ENCODE assay signal across 10 cellular contexts in the genomic region with DNA sequence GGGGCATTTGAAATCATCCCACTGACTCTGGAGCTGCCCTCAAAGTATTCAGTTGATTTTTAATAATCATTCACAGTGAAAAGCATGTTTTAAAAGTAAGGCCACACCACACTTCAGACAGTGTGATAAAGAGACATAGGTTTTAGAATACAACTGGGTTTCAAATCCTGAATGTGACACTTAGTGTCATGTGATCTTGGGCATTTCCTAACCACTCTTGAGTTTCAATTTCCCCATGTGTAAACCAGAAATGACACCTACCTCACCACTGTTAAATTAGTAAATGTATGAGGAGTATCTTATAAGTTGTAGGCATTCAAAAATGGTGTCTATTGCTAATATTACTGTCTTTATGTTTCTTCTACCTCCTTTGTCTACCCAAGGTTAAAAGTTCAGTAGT. TPM values are rescaled to one million over a fixed set of nuclear protein-coding genes. Genes with fewer than 3 reads are reported as not detected.
A peak's percentile ranks its signal among the peaks of the same experiment; 100 is the strongest.
DNase-seq lines count a peak whose midpoint lies in the region; ATAC-seq lines count a peak whose summit lies in the region.
"Had no signal": no experiment of that assay in that cellular context is flagged by ENCODE, and none has a peak within 500 bp of the region (broad histone marks: within the 10 kb centered on the region; RNA-seq: fewer than 3 reads in every experiment).

No MANE protein-coding gene starts in this region.

- ATAC-seq in activated T-cell treated with anti-CD3 and anti-CD28 coated beads, Interleukin-2, amount 50 U/mL, for 4 hours: peak; percentile 58 to 65
- peak; percentile 32 for ATAC-seq in HG03442 (IDR thresholded peaks at IDR 0.05; ENCODE audit: unreplicated experiment)
- ATAC-seq in stimulated activated naive CD8-positive, alpha-beta T cell treated with anti-CD3 and anti-CD28 coated beads, Interleukin-15, Interleukin-2, amounts not matched to agents 100 U/mL and 50 U/mL, for 24 hours: peak; percentile 62

- DNase-seq in activated T-cell treated with anti-CD3 and anti-CD28 coated beads, Interleukin-2, amount 50 U/mL, for 4 hours: no peak
- DNase-seq in activated T-cell treated with anti-CD3 and anti-CD28 coated beads, Interleukin-2, amount 50 U/mL, for 1 hour: no peak
- no peak for DNase-seq in stimulated activated naive CD8-positive, alpha-beta T cell treated with anti-CD3 and anti-CD28 coated beads, Interleukin-15, Interleukin-2, amounts not matched to agents 100 U/mL and 50 U/mL, for 24 hours
- no peak for DNase-seq in SIG-M5 (lab: John Stamatoyannopoulos, UW)
- no peak for DNase-seq in HUDEP-2 (lab: John Stamatoyannopoulos, UW; ENCODE audit: unreplicated experiment in 76 of 76)
- DNase-seq in NCI-H187 treated with DMSO at 0.1 percent for 48 hours (lab: John Stamatoyannopoulos, UW): no peak
- DNase-seq: NCI-H187, upper lobe of left lung had no signal

- no peaks in the 10 kb centered on the region for H3K9me3 Mint-ChIP-seq in activated T-cell treated with anti-CD3 and anti-CD28 coated beads, Interleukin-2, amount 50 U/mL, for 4 hours
- H3K9me3 Mint-ChIP-seq in activated naive CD8-positive, alpha-beta T cell (ENCODE audit: low read depth): no peaks in the 10 kb centered on the region

- no peaks in the 10 kb centered on the region for H3K27me3 Mint-ChIP-seq in activated T-cell treated with anti-CD3 and anti-CD28 coated beads, Interleukin-2, amount 50 U/mL, for 4 hours (ENCODE audit: low read depth)
- H3K27me3 Mint-ChIP-seq in activated naive CD8-positive, alpha-beta T cell: no peaks in the 10 kb centered on the region

- peaks cover 60% of the 10 kb centered on the region for H3K36me3 Mint-ChIP-seq in activated T-cell treated with anti-CD3 and anti-CD28 coated beads, Interleukin-2, amount 50 U/mL, for 4 hours (ENCODE audit: insufficient read depth)
- H3K36me3 Mint-ChIP-seq in activated naive CD8-positive, alpha-beta T cell: peaks cover 39% of the 10 kb centered on the region

- H3K4me3 Mint-ChIP-seq in activated T-cell treated with anti-CD3 and anti-CD28 coated beads, Interleukin-2, amount 50 U/mL, for 4 hours: peak overlapping the region; percentile 24
- H3K4me3 Mint-ChIP-seq in activated naive CD8-positive, alpha-beta T cell: peak overlapping the region; percentile 88

- peak overlapping the region; percentile 95 for H3K27ac Mint-ChIP-seq in activated naive CD8-positive, alpha-beta T cell

- H3K4me1 Mint-ChIP-seq in activated T-cell treated with anti-CD3 and anti-CD28 coated beads, Interleukin-2, amount 50 U/mL, for 4 hours (ENCODE audit: low read depth): peaks cover 83% of the 10 kb centered on the region
- H3K4me1 Mint-ChIP-seq in activated naive CD8-positive, alpha-beta T cell (ENCODE audit: low read depth): peaks cover 85% of the 10 kb centered on the region

RNA-seq across cellular contexts. Expression of gene TMEM123, which starts 5.4 kb away (rescaled TPM):
- 100 to 1,000 TPM; 177 to 189 (median 187) TPM for total RNA-seq in activated T-cell treated with anti-CD3 and anti-CD28 coated beads, Interleukin-2, amount 50 U/mL, for 4 hours
